In genomic region chr9:82436480-82436879, GRCh38 we compare ENCODE assay signal across 18 cellular contexts.
DNase-seq lines count a peak whose midpoint lies in the region; ATAC-seq and TF ChIP-seq lines count a peak whose summit lies in the region.
"Had no signal": no experiment of that assay in that cellular context is flagged by ENCODE, and none has a peak within 500 bp of the region (broad histone marks: within the 10 kb centered on the region; RNA-seq: fewer than 3 reads in every experiment).

No MANE protein-coding gene starts in this region.

- CTCF ChIA-PET in PC-3 (lab: Charles Lee) = no interaction called here

- no peak overlapping the region for H4K8ac ChIP-seq in neuronal stem cell (ENCODE audit: low read depth, low read length)

- H2BK12ac ChIP-seq in neuronal stem cell (ENCODE audit: low read length) = no peak overlapping the region

- H3K4me3 ChIP-seq in PC-3 (ENCODE audit: low read length) = no peak overlapping the region
- no peak overlapping the region for H3K4me3 ChIP-seq in epithelial cell of proximal tubule (ENCODE audit: low read depth, low read length)
- H3K4me3 ChIP-seq in neuronal stem cell (ENCODE audit: low read length in 2 of 2) = no peak overlapping the region
- H3K4me3 ChIP-seq: BLaER1, MG63 had no signal

- TF ChIP-seq POLR2A in GM18505 (IDR thresholded peaks at IDR 0.05; ENCODE audit: borderline replicate concordance, extremely low read depth, insufficient read depth, insufficient read length) = no peak

- POLR2A ChIA-PET in PC-3 (lab: Charles Lee; ENCODE audit: unreplicated experiment) = no interaction called here

- H2AFZ ChIP-seq in PC-3 (ENCODE audit: low read length) = no peak overlapping the region
- no peak overlapping the region for H2AFZ ChIP-seq in neuronal stem cell (ENCODE audit: low read length)

- no peaks in the 10 kb centered on the region for H3K79me1 ChIP-seq in neuronal stem cell (ENCODE audit: low read depth, low read length)

- H2AK5ac ChIP-seq in neuronal stem cell (ENCODE audit: low read depth, low read length) = no peak overlapping the region

- H3K36me3 ChIP-seq in PC-3 (ENCODE audit: low read depth, low read length) = no peaks in the 10 kb centered on the region
- H3K36me3 ChIP-seq in neuronal stem cell (replicated peaks in 1 of 2; ENCODE audit: control insufficient read depth in 2 of 2, insufficient read depth in 2 of 2, low read length in 2 of 2) = no peaks in the 10 kb centered on the region
- H3K36me3 ChIP-seq: BLaER1, MG63 had no signal

- no peaks in the 10 kb centered on the region for H4K20me1 ChIP-seq in PC-3 (ENCODE audit: low read length)
- H4K20me1 ChIP-seq: BLaER1 had no signal

- H3K4me1 ChIP-seq in PC-3 (ENCODE audit: insufficient read depth, low read length) = no peaks in the 10 kb centered on the region
- no peaks in the 10 kb centered on the region for H3K4me1 ChIP-seq in neuronal stem cell (ENCODE audit: control insufficient read depth in 2 of 2, insufficient read depth in 1 of 2, low read depth in 1 of 2, low read length in 2 of 2)
- H3K4me1 ChIP-seq: BLaER1 had no signal

- H3K27ac ChIP-seq in PC-3 (ENCODE audit: low read length) (no peak overlapping the region), neuronal stem cell (replicated peaks; ENCODE audit: low read length) (no peak overlapping the region)
- H3K27ac ChIP-seq: BLaER1 had no signal

- TF ChIP-seq CTCF in PC-3 (conservative IDR thresholded peaks at IDR 0.05; ENCODE audit: low read depth, low read length) (no peak), epithelial cell of proximal tubule (conservative IDR thresholded peaks at IDR 0.05; ENCODE audit: low read depth, low read length) (no peak)

- H2BK120ac ChIP-seq in neuronal stem cell (ENCODE audit: low read depth, low read length) = no peak overlapping the region

- H3K9ac ChIP-seq in PC-3 (ENCODE audit: low read length) (no peak overlapping the region), neuronal stem cell (ENCODE audit: low read depth, low read length, poor library complexity) (no peak overlapping the region)
- H3K9ac ChIP-seq: BLaER1 had no signal

- H4K91ac ChIP-seq in neuronal stem cell (ENCODE audit: low read depth, low read length, poor library complexity) = no peak overlapping the region

- DNase-seq in GM03348 (ENCODE audit: low spot score) (peak; percentile 10), PC-3 (peak; percentile 62), epithelial cell of proximal tubule (ENCODE audit: low read depth) (peak; percentile 15), renal cortical epithelial cell (ENCODE audit: low read depth) (peak; percentile 25), neuronal stem cell (ENCODE audit: low spot score) (no peak)
- DNase-seq in activated CD4-positive, alpha-beta T cell treated with anti-CD3 and anti-CD28 coated beads, Interleukin-2, amount 50 U/mL, for 1 hour = no peak
- DNase-seq: KG1, MG63, NCI-H1092 treated with DMSO at 0.1 percent for 48 hours, NCI-H187, NCI-H446, NCI-H748 treated with DMSO at 0.1 percent for 48 hours, SHP77 treated with DMSO at 0.1 percent for 48 hours had no signal

- H3K79me2 ChIP-seq in PC-3 (ENCODE audit: low read length) = no peaks in the 10 kb centered on the region

- no peaks in the 10 kb centered on the region for H3K27me3 ChIP-seq in PC-3 (ENCODE audit: low read length)
- H3K27me3 ChIP-seq in neuronal stem cell (ENCODE audit: control insufficient read depth in 3 of 3, insufficient read depth in 3 of 3, low read depth in 1 of 3, low read length in 3 of 3) = no peaks in the 10 kb centered on the region
- H3K27me3 ChIP-seq: BLaER1, MG63 had no signal

- no peaks in the 10 kb centered on the region for H3K9me2 ChIP-seq in PC-3 (replicated peaks; ENCODE audit: low read length)

- no TSS peak for BruUV-seq in PC-3 (replicated peaks; lab: Mats Ljungman, UMichigan)

- ATAC-seq in PC-3 = no peak
- ATAC-seq in HG02623 (IDR thresholded peaks at IDR 0.05; ENCODE audit: unreplicated experiment) = no peak
- no peak for ATAC-seq in GM18505 (IDR thresholded peaks at IDR 0.05; ENCODE audit: unreplicated experiment)
- ATAC-seq: HCT116, Panc1 had no signal

- no peak overlapping the region for H3K14ac ChIP-seq in neuronal stem cell (ENCODE audit: low read length)

- 0 out of 2 replicates have a peak overlapping the region, but pooled peaks have one; percentile 31 for H3K4me2 ChIP-seq in PC-3 (ENCODE audit: low read length)
- no peak overlapping the region for H3K4me2 ChIP-seq in neuronal stem cell (ENCODE audit: insufficient read depth, low read length, poor library complexity, severe bottlenecking)
- H3K4me2 ChIP-seq: BLaER1 had no signal

- no peak overlapping the region for H3K23ac ChIP-seq in neuronal stem cell (ENCODE audit: low read depth, low read length, poor library complexity)

- H3K18ac ChIP-seq in neuronal stem cell (ENCODE audit: low read length) = no peak overlapping the region

- H3F3A ChIP-seq in PC-3 (ENCODE audit: low read length, unreplicated experiment) = no peaks in the 10 kb centered on the region

- no peak overlapping the region for H2BK5ac ChIP-seq in neuronal stem cell (ENCODE audit: low read length)

- WGBS in neuronal stem cell (ENCODE audit: extremely low coverage in 2 of 2, insufficient read length in 2 of 2, insufficient replicate concordance in 1 of 2), 2 donors = no CpG with 5 or more reads among the region's 2 CpGs

- intact Hi-C loops in PC-3 (cut with micrococcal nuclease) = no loop called here

- H3K9me3 ChIP-seq in PC-3 (ENCODE audit: low read length) (no peaks in the 10 kb centered on the region), neuronal stem cell (replicated peaks in 1 of 2; ENCODE audit: control insufficient read depth in 2 of 2, insufficient read depth in 1 of 2, low read depth in 1 of 2, low read length in 2 of 2) (peaks cover 0 to 7% of the 10 kb centered on the region in 2 donors)
- H3K9me3 ChIP-seq: MG63 had no signal

- no peak overlapping the region for H2BK15ac ChIP-seq in neuronal stem cell (ENCODE audit: low read length)

- no peak overlapping the region for H3K4ac ChIP-seq in neuronal stem cell (ENCODE audit: low read length)

Comparison
In these comparisons a context has a peak if more than half of its experiments do, and no peak if none do; other contexts are left out.
1. DNase-seq: peak in GM03348 (single experiment), PC-3 (single experiment), epithelial cell of proximal tubule (single experiment) and renal cortical epithelial cell (single experiment); none in activated CD4-positive, alpha-beta T cell treated with anti-CD3 and anti-CD28 coated beads, Interleukin-2, amount 50 U/mL, for 1 hour (single experiment) and neuronal stem cell (single experiment).